In genomic region chr4:7581477-7581876, GRCh38 we compare ENCODE assay signal across 11 cellular contexts.
DNase-seq lines count a peak whose midpoint lies in the region; ATAC-seq, FAIRE-seq and TF ChIP-seq lines count a peak whose summit lies in the region.
"Had no signal": no experiment of that assay in that cellular context is flagged by ENCODE, and none has a peak within 500 bp of the region (broad histone marks: within the 10 kb centered on the region; RNA-seq: fewer than 3 reads in every experiment).

No MANE protein-coding gene starts in this region.

- no peak overlapping the region for H3K4me2 ChIP-seq in endothelial cell of umbilical vein (ENCODE audit: insufficient read depth, low read length)
- H3K4me2 ChIP-seq: KMS-11 had no signal

- FAIRE-seq in endothelial cell of umbilical vein (lab: Jason Lieb, UNC): no peak
- FAIRE-seq: keratinocyte had no signal

- H3K27ac ChIP-seq in endothelial cell of umbilical vein (ENCODE audit: insufficient read depth, low read depth, low read length): no peak overlapping the region
- H3K27ac ChIP-seq in esophagus muscularis mucosa (replicated peaks in 1 of 4): no peak overlapping the region
- H3K27ac ChIP-seq: C4-2B, KMS-11 had no signal

- H3K4me3 ChIP-seq in endothelial cell of umbilical vein (replicated peaks in 1 of 3; ENCODE audit: insufficient read depth in 1 of 3, low read depth in 1 of 3, low read length in 3 of 3) (no peak overlapping the region), esophagus muscularis mucosa (no peak overlapping the region)

- no peak overlapping the region for H3K9ac ChIP-seq in endothelial cell of umbilical vein (replicated peaks; ENCODE audit: extremely low read depth, insufficient read depth, low read length)
- H3K9ac ChIP-seq: KMS-11 had no signal

- CTCF ChIA-PET in endothelial cell of umbilical vein (lab: Charles Lee): no interaction called here

- TF ChIP-seq CTCF in endothelial cell of umbilical vein (IDR thresholded peaks at IDR 0.05; ENCODE audit: extremely low read depth in 1 of 2, insufficient read depth in 1 of 2, low read depth in 1 of 2, low read length in 2 of 2) (no peak), esophagus muscularis mucosa (IDR thresholded peaks at IDR 0.05) (no peak)

- no peaks in the 10 kb centered on the region for H3K27me3 ChIP-seq in endothelial cell of umbilical vein (ENCODE audit: control insufficient read depth in 2 of 2, insufficient read depth in 2 of 2, low read length in 2 of 2)
- H3K27me3 ChIP-seq in esophagus muscularis mucosa: no peaks in the 10 kb centered on the region

- intact Hi-C loops in left ventricle myocardium superior (cut with micrococcal nuclease): no loop called here
- intact Hi-C loops in Right ventricle myocardium superior (cut with DNase I): no loop called here
- intact Hi-C loops in endothelial cell of umbilical vein (cut with micrococcal nuclease): no loop called here
- intact Hi-C loops in esophagus muscularis mucosa (cut with DNase I): no loop called here

- TF ChIP-seq EP300 in esophagus muscularis mucosa (IDR thresholded peaks at IDR 0.05): no peak

- DNase-seq in left ventricle myocardium superior (peak; percentile 49), Right ventricle myocardium superior (no peak), OCI-M1 (lab: John Stamatoyannopoulos, UW) (peak; percentile 47), endothelial cell of umbilical vein (ENCODE audit: low read depth, low spot score) (peak; percentile 17), T1000 (lab: John Stamatoyannopoulos, UW) (no peak), esophagus muscularis mucosa (ENCODE audit: extremely low spot score) (no peak), hepatic stellate cell (ENCODE audit: low spot score) (no peak)
- DNase-seq in stimulated activated CD8-positive, alpha-beta memory T cell treated with anti-CD3 and anti-CD28 coated beads, Interleukin-4, amount 100 ng/mL, for 48 hours: peak; percentile 34

- TF ChIP-seq POLR2A in endothelial cell of umbilical vein (IDR thresholded peaks at IDR 0.05; ENCODE audit: low read depth, low read length): no peak
- TF ChIP-seq POLR2A in esophagus muscularis mucosa (IDR thresholded peaks at IDR 0.05; ENCODE audit: low read depth): no peak

- WGBS in esophagus muscularis mucosa: 51% methylated on average over 7 of the region's 8 CpGs

- H3K4me1 ChIP-seq in endothelial cell of umbilical vein (ENCODE audit: control insufficient read depth, extremely low read depth, insufficient read depth, low read length) (no peaks in the 10 kb centered on the region), esophagus muscularis mucosa (no peaks in the 10 kb centered on the region)

- dilution Hi-C loops in endothelial cell of umbilical vein (cut with MboI; ENCODE audit: extremely low pct_ligation_motif_present, low sequenced_read_pairs): no loop called here

- POLR2A ChIA-PET in endothelial cell of umbilical vein (lab: Charles Lee): no interaction called here

- H3K9me1 ChIP-seq in endothelial cell of umbilical vein (replicated peaks; ENCODE audit: control insufficient read depth, extremely low read depth, insufficient read depth, low read length): no peaks in the 10 kb centered on the region

- H4K20me1 ChIP-seq in endothelial cell of umbilical vein (replicated peaks; ENCODE audit: control insufficient read depth, extremely low read depth, insufficient read depth, low read length): no peaks in the 10 kb centered on the region

- ATAC-seq in left ventricle myocardium superior (peak; percentile 25), Right ventricle myocardium superior (ENCODE audit: poor library complexity) (no peak)

- no peaks in the 10 kb centered on the region for H3K79me2 ChIP-seq in endothelial cell of umbilical vein (ENCODE audit: control insufficient read depth, insufficient read depth, low read length)

- H2AFZ ChIP-seq in endothelial cell of umbilical vein (ENCODE audit: low read depth, low read length): no peak overlapping the region

- no TSS peak for BruUV-seq in endothelial cell of umbilical vein (replicated peaks; lab: Mats Ljungman, UMichigan)

- no peaks in the 10 kb centered on the region for H3K36me3 ChIP-seq in endothelial cell of umbilical vein (ENCODE audit: control insufficient read depth in 2 of 2, extremely low read depth in 1 of 2, insufficient read depth in 2 of 2, low read length in 2 of 2)
- H3K36me3 ChIP-seq in esophagus muscularis mucosa: no peaks in the 10 kb centered on the region

- peaks cover 4% of the 10 kb centered on the region for H3K9me3 ChIP-seq in endothelial cell of umbilical vein (replicated peaks; ENCODE audit: control insufficient read depth, insufficient read depth, low read length)
- peaks cover 0 to 26% (median 23%) of the 10 kb centered on the region in 4 donors for H3K9me3 ChIP-seq in esophagus muscularis mucosa

TF ChIP-seq in endothelial cell of umbilical vein, 7 proteins besides CTCF, POLR2A, EP300 and RAD21:
- TF ChIP-seq MYC (IDR thresholded peaks at IDR 0.05; ENCODE audit: low read depth, low read length) (no peak), FOS (IDR thresholded peaks at IDR 0.05; ENCODE audit: borderline replicate concordance, insufficient read depth, low read length) (no peak), POLR2AphosphoS5 (IDR thresholded peaks at IDR 0.05; ENCODE audit: insufficient read depth, low read depth, low read length) (no peak)
- TF ChIP-seq, protein P1, sequence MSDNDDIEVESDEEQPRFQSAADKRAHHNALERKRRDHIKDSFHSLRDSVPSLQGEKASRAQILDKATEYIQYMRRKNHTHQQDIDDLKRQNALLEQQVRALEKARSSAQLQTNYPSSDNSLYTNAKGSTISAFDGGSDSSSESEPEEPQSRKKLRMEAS (IDR thresholded peaks at IDR 0.05; ENCODE audit: insufficient read depth, insufficient read length): no peak

Comparison
In these comparisons a context has a peak if more than half of its experiments do, and no peak if none do; other contexts are left out.
1. DNase-seq: peak in left ventricle myocardium superior (single experiment), OCI-M1 (single experiment), endothelial cell of umbilical vein (single experiment) and stimulated activated CD8-positive, alpha-beta memory T cell treated with anti-CD3 and anti-CD28 coated beads, Interleukin-4, amount 100 ng/mL, for 48 hours (single experiment); none in Right ventricle myocardium superior (single experiment), T1000 (single experiment), esophagus muscularis mucosa (single experiment) and hepatic stellate cell (single experiment).